In the genomic region with DNA sequence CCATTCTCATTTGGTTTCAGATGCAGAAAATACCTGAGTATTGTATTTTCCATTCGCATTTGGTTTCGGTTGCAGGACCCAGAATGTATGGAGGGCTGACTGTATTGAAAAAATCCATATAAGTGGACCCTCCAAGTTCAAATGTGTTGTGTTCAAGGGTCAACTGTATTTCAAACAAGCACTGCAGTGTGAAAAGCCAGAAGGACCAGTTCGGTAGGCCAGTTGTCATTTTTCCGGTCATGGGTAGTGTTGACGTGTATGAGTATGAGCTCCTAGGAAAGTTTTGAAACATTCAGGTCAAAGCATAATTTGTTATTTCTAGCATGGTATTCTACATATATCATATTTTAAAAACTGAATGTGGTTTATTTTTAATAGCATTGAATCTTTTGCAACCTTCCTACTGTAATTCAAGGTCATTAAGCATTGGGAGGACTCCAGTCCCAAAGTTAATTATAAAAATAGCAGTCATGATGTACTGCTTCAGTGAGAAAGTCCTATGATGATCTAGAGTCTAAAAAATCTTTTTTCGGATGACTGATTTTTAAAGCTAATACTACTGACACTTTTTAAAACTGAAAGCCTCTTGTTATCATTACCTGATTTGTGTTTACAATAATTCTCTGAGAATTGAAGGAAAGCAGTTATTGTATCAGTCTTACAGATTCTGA, we compare ENCODE assay signal across 24 cellular contexts.
"Had no signal": no experiment of that assay in that cellular context is flagged by ENCODE, and none has a peak within 500 bp of the region (broad histone marks: within the 10 kb centered on the region; RNA-seq: fewer than 3 reads in every experiment).

No MANE protein-coding gene starts in this region.

- H3K4me3 Mint-ChIP-seq: activated naive CD4-positive, alpha-beta T cell treated with anti-CD3 and anti-CD28 coated beads, Interleukin-2, amount 10 ng/mL, durations not matched to agents 7 days and 5 days; activated naive CD8-positive, alpha-beta T cell treated with anti-CD3 and anti-CD28 coated beads, Interleukin-2, amount 50 U/mL, for 24 hours; central memory CD8-positive, alpha-beta T cell; naive B cell; neural progenitor cell; stimulated activated effector memory CD8-positive, alpha-beta T cell treated with anti-CD3 and anti-CD28 coated beads, Interleukin-12 subunit alpha, Interleukin-12 subunit beta, amount 100 ng/mL, for 72 hours had no signal

- H3K4me3 ChIP-seq: colonic mucosa, neural progenitor cell, psoas muscle, sigmoid colon, stomach, upper lobe of left lung had no signal

- H3K27me3 ChIP-seq: brain microvascular endothelial cell, colonic mucosa, neural progenitor cell, sigmoid colon, stomach, upper lobe of left lung had no signal

- H3K9me3 Mint-ChIP-seq: activated naive CD4-positive, alpha-beta T cell treated with anti-CD3 and anti-CD28 coated beads, Interleukin-2, amount 10 ng/mL, durations not matched to agents 7 days and 5 days; activated naive CD8-positive, alpha-beta T cell treated with anti-CD3 and anti-CD28 coated beads, Interleukin-2, amount 50 U/mL, for 24 hours; central memory CD8-positive, alpha-beta T cell; neural progenitor cell; stimulated activated effector memory CD8-positive, alpha-beta T cell treated with anti-CD3 and anti-CD28 coated beads, Interleukin-12 subunit alpha, Interleukin-12 subunit beta, amount 100 ng/mL, for 72 hours had no signal

- H3K36me3 ChIP-seq: brain microvascular endothelial cell, colonic mucosa, neural progenitor cell, sigmoid colon, stomach, upper lobe of left lung had no signal

- H3K4me1 Mint-ChIP-seq: activated naive CD4-positive, alpha-beta T cell treated with anti-CD3 and anti-CD28 coated beads, Interleukin-2, amount 10 ng/mL, durations not matched to agents 7 days and 5 days; activated naive CD8-positive, alpha-beta T cell treated with anti-CD3 and anti-CD28 coated beads, Interleukin-2, amount 50 U/mL, for 24 hours; central memory CD8-positive, alpha-beta T cell; stimulated activated effector memory CD8-positive, alpha-beta T cell treated with anti-CD3 and anti-CD28 coated beads, Interleukin-12 subunit alpha, Interleukin-12 subunit beta, amount 100 ng/mL, for 72 hours had no signal

- H3K27ac Mint-ChIP-seq: activated naive CD4-positive, alpha-beta T cell treated with anti-CD3 and anti-CD28 coated beads, Interleukin-2, amount 10 ng/mL, durations not matched to agents 7 days and 5 days; activated naive CD8-positive, alpha-beta T cell treated with anti-CD3 and anti-CD28 coated beads, Interleukin-2, amount 50 U/mL, for 24 hours; neural progenitor cell; stimulated activated effector memory CD8-positive, alpha-beta T cell treated with anti-CD3 and anti-CD28 coated beads, Interleukin-12 subunit alpha, Interleukin-12 subunit beta, amount 100 ng/mL, for 72 hours had no signal

- DNase-seq: activated CD4-positive, alpha-beta T cell treated with anti-CD3 and anti-CD28 coated beads for 1 hour; activated CD8-positive, alpha-beta memory T cell treated with anti-CD3 and anti-CD28 coated beads for 24 hours; activated CD8-positive, alpha-beta memory T cell treated with anti-CD3 and anti-CD28 coated beads, Interleukin-2, amount 50 U/mL, for 48 hours; activated effector memory CD4-positive, alpha-beta T cell treated with Interleukin-2 at 50 U/mL for 16 hours; activated naive CD4-positive, alpha-beta T cell treated with anti-CD3 and anti-CD28 coated beads, Interleukin-2, amount 10 ng/mL, durations not matched to agents 7 days and 5 days; activated naive CD8-positive, alpha-beta T cell treated with anti-CD3 and anti-CD28 coated beads, Interleukin-2, amount 50 U/mL, for 24 hours; activated T-cell treated with anti-CD3 and anti-CD28 coated beads, Interleukin-2, amount 50 U/mL, for 48 hours; anterior cingulate cortex; brain microvascular endothelial cell; colonic mucosa; left colon; mammary epithelial cell; naive B cell; psoas muscle; sigmoid colon; stimulated activated CD4-positive, alpha-beta T cell treated with anti-CD3 and anti-CD28 coated beads, Interleukin-4, amount 100 ng/mL, for 24 hours; stomach; T-helper 2 cell; upper lobe of left lung; WERI-Rb-1 had no signal

- H3K36me3 Mint-ChIP-seq: activated naive CD4-positive, alpha-beta T cell treated with anti-CD3 and anti-CD28 coated beads, Interleukin-2, amount 10 ng/mL, durations not matched to agents 7 days and 5 days; naive B cell; stimulated activated effector memory CD8-positive, alpha-beta T cell treated with anti-CD3 and anti-CD28 coated beads, Interleukin-12 subunit alpha, Interleukin-12 subunit beta, amount 100 ng/mL, for 72 hours had no signal

- H3K9me3 ChIP-seq: colonic mucosa, psoas muscle, sigmoid colon, stomach, upper lobe of left lung had no signal

- H3K27ac ChIP-seq: brain microvascular endothelial cell, colonic mucosa, neural progenitor cell, psoas muscle, sigmoid colon, stomach, upper lobe of left lung, WERI-Rb-1 had no signal

- ATAC-seq: activated naive CD8-positive, alpha-beta T cell treated with anti-CD3 and anti-CD28 coated beads, Interleukin-2, amount 50 U/mL, for 24 hours; left colon; psoas muscle; stimulated activated effector memory CD8-positive, alpha-beta T cell treated with anti-CD3 and anti-CD28 coated beads, Interleukin-12 subunit alpha, Interleukin-12 subunit beta, amount 100 ng/mL, for 72 hours had no signal

- FAIRE-seq: frontal cortex had no signal

- H3K9ac ChIP-seq: neural progenitor cell had no signal

- H3K4me1 ChIP-seq: colonic mucosa, psoas muscle had no signal

- H3K27me3 Mint-ChIP-seq: activated naive CD8-positive, alpha-beta T cell treated with anti-CD3 and anti-CD28 coated beads, Interleukin-2, amount 50 U/mL, for 24 hours had no signal
